Comparison of ENCODE assay signal across 21 cellular contexts in genomic region chr12:86801439-86801838, GRCh38.
"Had no signal": no experiment of that assay in that cellular context is flagged by ENCODE, and none has a peak within 500 bp of the region (broad histone marks: within the 10 kb centered on the region; RNA-seq: fewer than 3 reads in every experiment).

No MANE protein-coding gene starts in this region.

- H3K4me3 ChIP-seq: cardiac muscle cell, left lung, tibial artery, uterus had no signal

- H3K27ac ChIP-seq: cardiac muscle cell, left lung, tibial artery, uterus, VCaP had no signal

- DNase-seq: activated CD4-positive, alpha-beta T cell treated with anti-CD3 and anti-CD28 coated beads, Interleukin-2, amount 50 U/mL, for 1 hour; activated CD4-positive, CD25-positive, alpha-beta regulatory T cell treated with anti-CD3 and anti-CD28 coated beads, Interleukin-2, amount 50 U/mL, for 72 hours; activated CD8-positive, alpha-beta memory T cell treated with anti-CD3 and anti-CD28 coated beads for 24 hours; activated CD8-positive, alpha-beta memory T cell treated with anti-CD3 and anti-CD28 coated beads, Interleukin-2, amount 50 U/mL, for 48 hours; activated effector memory CD4-positive, alpha-beta T cell treated with anti-CD3 and anti-CD28 coated beads, Interleukin-2, amount 50 U/mL, for 16 hours; activated T-cell treated with anti-CD3 and anti-CD28 coated beads, Interleukin-2, amount 50 U/mL, for 72 hours; dermis blood vessel endothelial cell; effector memory CD4-positive, alpha-beta T cell; foreskin fibroblast; glutamatergic neuron; hypothalamus; islet precursor cell; left lung; stimulated activated CD4-positive, alpha-beta T cell treated with anti-CD3 and anti-CD28 coated beads, Interleukin-12 subunit alpha, Interleukin-12 subunit beta, amount 100 ng/mL, for 4 hours; stimulated activated CD4-positive, alpha-beta T cell treated with anti-CD3 and anti-CD28 coated beads, Interleukin-1b, Interleukin-23, amount 100 ng/mL, for 48 hours; stimulated activated naive CD4-positive, alpha-beta T cell treated with Interleukin-2 at 50 U/mL for 16 hours; T-helper 17 cell; tibial artery; uterus had no signal
